10 cellular contexts compared by ENCODE assay signal in the genomic region with DNA sequence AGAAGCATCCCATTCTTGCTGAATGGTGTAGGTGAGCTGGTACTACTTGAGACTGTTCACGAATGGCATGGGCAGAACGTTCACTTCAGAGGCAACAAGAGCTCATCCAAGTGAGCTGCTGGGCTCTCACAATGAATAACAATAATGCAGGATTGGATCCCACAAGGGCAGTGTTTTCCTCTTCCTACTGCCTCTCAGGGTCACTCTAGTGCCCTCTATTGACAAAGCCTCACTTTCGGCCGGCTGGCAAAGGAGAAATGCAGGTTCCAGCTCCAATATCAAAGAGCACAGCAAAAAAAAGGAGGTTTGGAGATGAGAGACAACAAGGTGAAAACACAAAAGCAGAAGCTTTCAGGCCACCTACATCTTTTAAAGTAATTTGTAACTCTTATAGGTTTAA.
DNase-seq lines count a peak whose midpoint lies in the region; ATAC-seq and TF ChIP-seq lines count a peak whose summit lies in the region.
"Had no signal": no experiment of that assay in that cellular context is flagged by ENCODE, and none has a peak within 500 bp of the region (broad histone marks: within the 10 kb centered on the region; RNA-seq: fewer than 3 reads in every experiment).

No MANE protein-coding gene starts in this region.

- POLR2A ChIA-PET in BJ (lab: Charles Lee): interaction anchor here (0.5 kb wide), 1 partner anchor 133 kb away, joined by 3 read pairs; no protein-coding TSS in a partner anchor

- peaks cover 14% of the 10 kb centered on the region; the same call in 1 of the 2 replicates for H3K4me1 ChIP-seq in iPS-20b (ENCODE audit: insufficient read depth, low read length)

- 0 out of 2 replicates have a peak, but pooled peaks have one; percentile 19 for TF ChIP-seq CTCF in BJ (IDR thresholded peaks at IDR 0.05; ENCODE audit: insufficient read depth, low read depth, low read length)

- CTCF ChIA-PET in BJ (lab: Yijun Ruan, JAX): interaction anchor here (0.8 to 1.3 kb wide), 6 partner anchors 14 to 221 kb away, joined by 3 to 5 read pairs (median 3); no protein-coding TSS in a partner anchor

- H3K9me3 ChIP-seq in iPS-20b (ENCODE audit: insufficient read depth, low read depth, low read length): no peaks in the 10 kb centered on the region

- no peak for ATAC-seq in HG03439 (IDR thresholded peaks at IDR 0.05; ENCODE audit: unreplicated experiment)
- no peak for ATAC-seq in GM21576 (IDR thresholded peaks at IDR 0.05; ENCODE audit: unreplicated experiment)
- ATAC-seq: naive thymus-derived CD4-positive, alpha-beta T cell had no signal

- DNase-seq in BJ (ENCODE audit: low read depth): no peak
- DNase-seq in H7: peak; percentile 41
- DNase-seq in RPMI7951 (ENCODE audit: low read depth): peak; percentile 54
- no peak for DNase-seq in stimulated activated CD4-positive, alpha-beta T cell treated with anti-CD3 and anti-CD28 coated beads, Interleukin-1b, Interleukin-23, amount 100 ng/mL, for 48 hours
- DNase-seq in amniotic stem cell (lab: John Stamatoyannopoulos, UW): no peak
- DNase-seq: activated CD4-positive, alpha-beta T cell treated with anti-CD3 and anti-CD28 coated beads for 1 hour; naive thymus-derived CD4-positive, alpha-beta T cell had no signal

- H3K9ac ChIP-seq in iPS-20b (ENCODE audit: low read depth, low read length): no peak overlapping the region

- no peak overlapping the region for H3K27ac ChIP-seq in iPS-20b (ENCODE audit: low read length)

- H3K27me3 ChIP-seq in BJ (ENCODE audit: control insufficient read depth, insufficient read depth, low read length) (no peaks in the 10 kb centered on the region), H7 (ENCODE audit: control insufficient read depth, insufficient read depth, low read length) (no peaks in the 10 kb centered on the region), iPS-20b (ENCODE audit: insufficient read depth, low read length) (no peaks in the 10 kb centered on the region)

- no peaks in the 10 kb centered on the region for H3K36me3 ChIP-seq in BJ (ENCODE audit: control insufficient read depth, insufficient read depth, low read length)
- no peaks in the 10 kb centered on the region for H3K36me3 ChIP-seq in H7 (replicated peaks; ENCODE audit: control insufficient read depth, insufficient read depth, low read length)
- H3K36me3 ChIP-seq in iPS-20b (ENCODE audit: insufficient read depth, low read depth, low read length): no peaks in the 10 kb centered on the region

- H3K4me3 ChIP-seq in BJ (ENCODE audit: low read depth, low read length): no peak overlapping the region
- no peak overlapping the region for H3K4me3 ChIP-seq in H7 (ENCODE audit: insufficient read depth, low read depth, low read length)
- H3K4me3 ChIP-seq in iPS-20b (ENCODE audit: low read length): 0 out of 2 replicates have a peak overlapping the region, but pooled peaks have one; percentile 11

Comparison
In these comparisons a context has a peak if more than half of its experiments do, and no peak if none do; other contexts are left out.
1. DNase-seq: peak in H7 (single experiment) and RPMI7951 (single experiment); none in BJ (single experiment), stimulated activated CD4-positive, alpha-beta T cell treated with anti-CD3 and anti-CD28 coated beads, Interleukin-1b, Interleukin-23, amount 100 ng/mL, for 48 hours (single experiment) and amniotic stem cell (single experiment).